ENCODE assay signal across 18 cellular contexts in the genomic region with DNA sequence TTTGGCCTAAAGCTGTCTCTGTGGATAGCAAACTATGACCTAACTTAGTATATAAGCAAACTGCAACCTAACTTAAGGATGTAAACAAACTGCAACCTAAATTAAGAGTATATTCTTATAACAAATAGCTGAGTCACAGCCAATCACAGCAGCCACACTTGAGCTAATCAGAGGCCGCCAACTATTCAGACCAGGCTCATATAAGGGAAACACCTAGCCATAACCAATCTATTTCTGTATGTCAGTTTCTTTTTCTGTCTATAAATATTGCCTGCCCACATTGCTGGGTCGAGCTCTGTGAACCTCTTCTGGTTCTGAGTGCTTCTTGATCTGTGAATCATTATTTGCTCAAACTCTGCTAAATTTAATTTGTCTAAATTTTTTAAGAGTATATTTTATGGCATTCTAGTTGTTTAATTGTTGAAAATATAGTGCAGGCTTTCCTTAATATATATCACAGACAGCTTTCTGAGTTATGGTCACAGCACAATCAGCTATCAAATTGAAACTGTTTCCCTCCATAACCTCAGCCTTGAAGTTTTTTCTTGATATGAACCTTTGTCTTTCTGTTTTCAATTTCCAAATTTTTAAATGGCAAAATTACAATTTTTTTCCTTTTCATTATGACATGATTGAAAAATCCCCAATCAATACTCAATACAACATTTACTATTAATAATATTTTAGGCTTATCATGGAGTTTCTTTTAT.
DNase-seq lines count a peak whose midpoint lies in the region; ATAC-seq and TF ChIP-seq lines count a peak whose summit lies in the region.
"Had no signal": no experiment of that assay in that cellular context is flagged by ENCODE, and none has a peak within 500 bp of the region (broad histone marks: within the 10 kb centered on the region; RNA-seq: fewer than 3 reads in every experiment).

No MANE protein-coding gene starts in this region.

- no peaks in the 10 kb centered on the region for H4K20me1 ChIP-seq in GM23338 (replicated peaks; ENCODE audit: insufficient read depth)
- H4K20me1 ChIP-seq: BLaER1 treated with 17β-estradiol and CSF1 and Interleukin-3, amounts not matched to agents 10 nM and 100 nM had no signal

- no peaks in the 10 kb centered on the region for H3K79me2 ChIP-seq in GM23338 (replicated peaks; ENCODE audit: insufficient read depth)

- H3K27me3 Mint-ChIP-seq in GM23338 (ENCODE audit: insufficient read depth, low read depth, poor library complexity) (no peaks in the 10 kb centered on the region), chondrocyte (ENCODE audit: low read depth) (no peaks in the 10 kb centered on the region)
- H3K27me3 Mint-ChIP-seq in effector memory CD8-positive, alpha-beta T cell = no peaks in the 10 kb centered on the region

- peak; percentile 81 for ATAC-seq in GM18858 (IDR thresholded peaks at IDR 0.05; ENCODE audit: unreplicated experiment)
- ATAC-seq in GM23338 = no peak
- peak; percentile 94 for ATAC-seq in HG03442 (IDR thresholded peaks at IDR 0.05; ENCODE audit: unreplicated experiment)
- no peak for ATAC-seq in effector memory CD8-positive, alpha-beta T cell (replicated peaks)
- ATAC-seq: activated CD8-positive, alpha-beta T cell treated with anti-CD3 and anti-CD28 coated beads, Interleukin-2, amount 10 ng/mL, durations not matched to agents 7 days and 5 days had no signal

- H3K9me2 ChIP-seq in GM23338 (ENCODE audit: insufficient read depth) = no peaks in the 10 kb centered on the region

- peak overlapping the region; percentile 1; the same call in 1 of the 2 replicates for H2AFZ ChIP-seq in GM23338

- H3K4me3 ChIP-seq in GM23338 = no peak overlapping the region
- H3K4me3 ChIP-seq: BLaER1 treated with 17β-estradiol and CSF1 and Interleukin-3, amounts not matched to agents 10 nM and 100 nM; coronary artery; SJCRH30; testis had no signal

- no peak overlapping the region for H3K4me2 ChIP-seq in GM23338
- H3K4me2 ChIP-seq: BLaER1 treated with 17β-estradiol and CSF1 and Interleukin-3, amounts not matched to agents 10 nM and 100 nM had no signal

- no peaks in the 10 kb centered on the region for H3K4me1 ChIP-seq in GM23338 (ENCODE audit: insufficient read depth)
- H3K4me1 ChIP-seq: BLaER1 treated with 17β-estradiol and CSF1 and Interleukin-3, amounts not matched to agents 10 nM and 100 nM; testis had no signal

- H3K4me1 Mint-ChIP-seq in GM23338 (peaks cover 1% of the 10 kb centered on the region; the same call in 2 of the 3 replicates), chondrocyte (ENCODE audit: low read depth) (peaks cover 5% of the 10 kb centered on the region)
- H3K4me1 Mint-ChIP-seq in effector memory CD8-positive, alpha-beta T cell (ENCODE audit: low read depth in 2 of 2) = no peaks in the 10 kb centered on the region

- no peaks in the 10 kb centered on the region for H3K36me3 ChIP-seq in GM23338 (ENCODE audit: insufficient read depth)
- H3K36me3 ChIP-seq: BLaER1 treated with 17β-estradiol and CSF1 and Interleukin-3, amounts not matched to agents 10 nM and 100 nM; SJCRH30 had no signal

- H3F3A ChIP-seq in GM23338 (replicated peaks; ENCODE audit: low read depth) = no peaks in the 10 kb centered on the region

- no peaks in the 10 kb centered on the region for H3K36me3 Mint-ChIP-seq in GM23338 (ENCODE audit: low read depth)
- no peaks in the 10 kb centered on the region for H3K36me3 Mint-ChIP-seq in effector memory CD8-positive, alpha-beta T cell (ENCODE audit: insufficient read depth)
- no peaks in the 10 kb centered on the region for H3K36me3 Mint-ChIP-seq in chondrocyte (ENCODE audit: low read depth)

- H3K27ac ChIP-seq in GM23338 (ENCODE audit: low read depth) = no peak overlapping the region
- H3K27ac ChIP-seq: BLaER1 treated with 17β-estradiol and CSF1 and Interleukin-3, amounts not matched to agents 10 nM and 100 nM; coronary artery; SJCRH30; testis had no signal

- no peak overlapping the region for H3K27ac Mint-ChIP-seq in GM23338
- H3K27ac Mint-ChIP-seq in effector memory CD8-positive, alpha-beta T cell = no peak overlapping the region
- no peak overlapping the region for H3K27ac Mint-ChIP-seq in chondrocyte (ENCODE audit: unreplicated experiment)
- H3K27ac Mint-ChIP-seq: activated CD8-positive, alpha-beta T cell treated with anti-CD3 and anti-CD28 coated beads, Interleukin-2, amount 10 ng/mL, durations not matched to agents 7 days and 5 days; H9 had no signal

- H3K9me3 Mint-ChIP-seq in GM23338 (no peaks in the 10 kb centered on the region), chondrocyte (ENCODE audit: low read depth) (no peaks in the 10 kb centered on the region)
- H3K9me3 Mint-ChIP-seq in effector memory CD8-positive, alpha-beta T cell = no peaks in the 10 kb centered on the region
- H3K9me3 Mint-ChIP-seq: H9 had no signal

- H3K27me3 ChIP-seq in GM23338 (ENCODE audit: insufficient read depth) = no peaks in the 10 kb centered on the region
- H3K27me3 ChIP-seq: BLaER1 treated with 17β-estradiol and CSF1 and Interleukin-3, amounts not matched to agents 10 nM and 100 nM; SJCRH30; testis had no signal

- TF ChIP-seq CTCF in GM23338 (conservative IDR thresholded peaks at IDR 0.05; ENCODE audit: low read depth in 2 of 2) = no peak
- no peak for TF ChIP-seq CTCF in chondrocyte (IDR thresholded peaks at IDR 0.05)

- DNase-seq in GM23338 (ENCODE audit: low spot score) (no peak), pons (ENCODE audit: low spot score) (peak; percentile 54), NCI-H510A treated with DMSO at 0.1 percent for 48 hours (lab: John Stamatoyannopoulos, UW) (no peak), chondrocyte (ENCODE audit: low spot score) (no peak)
- DNase-seq in effector memory CD8-positive, alpha-beta T cell = no peak
- no peak for DNase-seq in activated CD8-positive, alpha-beta memory T cell treated with anti-CD3 and anti-CD28 coated beads, Interleukin-2, amount 50 U/mL, for 4 hours
- DNase-seq: activated CD8-positive, alpha-beta T cell treated with anti-CD3 and anti-CD28 coated beads, Interleukin-2, amount 10 ng/mL, durations not matched to agents 7 days and 5 days; DMS153; H9; KBM-7; NCI-H1105; SJCRH30; stimulated activated CD4-positive, alpha-beta T cell treated with anti-CD3 and anti-CD28 coated beads, Interleukin-15, amount 100 ng/mL, for 24 hours; testis had no signal

- no peak overlapping the region for H3K4me3 Mint-ChIP-seq in GM23338
- H3K4me3 Mint-ChIP-seq in effector memory CD8-positive, alpha-beta T cell = no peak overlapping the region
- no peak overlapping the region for H3K4me3 Mint-ChIP-seq in chondrocyte (ENCODE audit: unreplicated experiment)
- H3K4me3 Mint-ChIP-seq: activated CD8-positive, alpha-beta T cell treated with anti-CD3 and anti-CD28 coated beads, Interleukin-2, amount 10 ng/mL, durations not matched to agents 7 days and 5 days; H9 had no signal

TF ChIP-seq in GM23338, 12 proteins besides CTCF, POLR2A, EP300 and RAD21 (continues in another document):
- TF ChIP-seq, protein P1, sequence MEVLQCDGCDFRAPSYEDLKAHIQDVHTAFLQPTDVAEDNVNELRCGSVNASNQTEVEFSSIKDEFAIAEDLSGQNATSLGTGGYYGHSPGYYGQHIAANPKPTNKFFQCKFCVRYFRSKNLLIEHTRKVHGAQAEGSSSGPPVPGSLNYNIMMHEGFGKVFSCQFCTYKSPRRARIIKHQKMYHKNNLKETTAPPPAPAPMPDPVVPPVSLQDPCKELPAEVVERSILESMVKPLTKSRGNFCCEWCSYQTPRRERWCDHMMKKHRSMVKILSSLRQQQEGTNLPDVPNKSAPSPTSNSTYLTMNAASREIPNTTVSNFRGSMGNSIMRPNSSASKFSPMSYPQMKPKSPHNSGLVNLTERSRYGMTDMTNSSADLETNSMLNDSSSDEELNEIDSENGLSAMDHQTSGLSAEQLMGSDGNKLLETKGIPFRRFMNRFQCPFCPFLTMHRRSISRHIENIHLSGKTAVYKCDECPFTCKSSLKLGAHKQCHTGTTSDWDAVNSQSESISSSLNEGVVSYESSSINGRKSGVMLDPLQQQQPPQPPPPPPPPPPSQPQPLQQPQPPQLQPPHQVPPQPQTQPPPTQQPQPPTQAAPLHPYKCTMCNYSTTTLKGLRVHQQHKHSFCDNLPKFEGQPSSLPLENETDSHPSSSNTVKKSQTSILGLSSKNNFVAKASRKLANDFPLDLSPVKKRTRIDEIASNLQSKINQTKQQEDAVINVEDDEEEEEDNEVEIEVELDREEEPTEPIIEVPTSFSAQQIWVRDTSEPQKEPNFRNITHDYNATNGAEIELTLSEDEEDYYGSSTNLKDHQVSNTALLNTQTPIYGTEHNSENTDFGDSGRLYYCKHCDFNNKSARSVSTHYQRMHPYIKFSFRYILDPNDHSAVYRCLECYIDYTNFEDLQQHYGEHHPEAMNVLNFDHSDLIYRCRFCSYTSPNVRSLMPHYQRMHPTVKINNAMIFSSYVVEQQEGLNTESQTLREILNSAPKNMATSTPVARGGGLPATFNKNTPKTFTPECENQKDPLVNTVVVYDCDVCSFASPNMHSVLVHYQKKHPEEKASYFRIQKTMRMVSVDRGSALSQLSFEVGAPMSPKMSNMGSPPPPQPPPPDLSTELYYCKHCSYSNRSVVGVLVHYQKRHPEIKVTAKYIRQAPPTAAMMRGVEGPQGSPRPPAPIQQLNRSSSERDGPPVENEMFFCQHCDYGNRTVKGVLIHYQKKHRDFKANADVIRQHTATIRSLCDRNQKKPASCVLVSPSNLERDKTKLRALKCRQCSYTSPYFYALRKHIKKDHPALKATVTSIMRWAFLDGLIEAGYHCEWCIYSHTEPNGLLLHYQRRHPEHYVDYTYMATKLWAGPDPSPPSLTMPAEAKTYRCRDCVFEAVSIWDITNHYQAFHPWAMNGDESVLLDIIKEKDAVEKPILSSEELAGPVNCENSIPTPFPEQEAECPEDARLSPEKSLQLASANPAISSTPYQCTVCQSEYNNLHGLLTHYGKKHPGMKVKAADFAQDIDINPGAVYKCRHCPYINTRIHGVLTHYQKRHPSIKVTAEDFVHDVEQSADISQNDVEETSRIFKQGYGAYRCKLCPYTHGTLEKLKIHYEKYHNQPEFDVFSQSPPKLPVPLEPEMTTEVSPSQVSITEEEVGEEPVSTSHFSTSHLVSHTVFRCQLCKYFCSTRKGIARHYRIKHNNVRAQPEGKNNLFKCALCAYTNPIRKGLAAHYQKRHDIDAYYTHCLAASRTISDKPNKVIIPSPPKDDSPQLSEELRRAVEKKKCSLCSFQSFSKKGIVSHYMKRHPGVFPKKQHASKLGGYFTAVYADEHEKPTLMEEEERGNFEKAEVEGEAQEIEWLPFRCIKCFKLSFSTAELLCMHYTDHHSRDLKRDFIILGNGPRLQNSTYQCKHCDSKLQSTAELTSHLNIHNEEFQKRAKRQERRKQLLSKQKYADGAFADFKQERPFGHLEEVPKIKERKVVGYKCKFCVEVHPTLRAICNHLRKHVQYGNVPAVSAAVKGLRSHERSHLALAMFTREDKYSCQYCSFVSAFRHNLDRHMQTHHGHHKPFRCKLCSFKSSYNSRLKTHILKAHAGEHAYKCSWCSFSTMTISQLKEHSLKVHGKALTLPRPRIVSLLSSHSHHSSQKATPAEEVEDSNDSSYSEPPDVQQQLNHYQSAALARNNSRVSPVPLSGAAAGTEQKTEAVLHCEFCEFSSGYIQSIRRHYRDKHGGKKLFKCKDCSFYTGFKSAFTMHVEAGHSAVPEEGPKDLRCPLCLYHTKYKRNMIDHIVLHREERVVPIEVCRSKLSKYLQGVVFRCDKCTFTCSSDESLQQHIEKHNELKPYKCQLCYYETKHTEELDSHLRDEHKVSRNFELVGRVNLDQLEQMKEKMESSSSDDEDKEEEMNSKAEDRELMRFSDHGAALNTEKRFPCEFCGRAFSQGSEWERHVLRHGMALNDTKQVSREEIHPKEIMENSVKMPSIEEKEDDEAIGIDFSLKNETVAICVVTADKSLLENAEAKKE (CRISPR knock-in tag; IDR thresholded peaks at IDR 0.05) = no peak

Comparison
In these comparisons a context has a peak if more than half of its experiments do, and no peak if none do; other contexts are left out.
1. ATAC-seq: peak in GM18858 (single experiment) and HG03442 (single experiment); none in GM23338 (single experiment) and effector memory CD8-positive, alpha-beta T cell (single experiment).